ENCODE assay signal across 2 cellular contexts in the genomic region with DNA sequence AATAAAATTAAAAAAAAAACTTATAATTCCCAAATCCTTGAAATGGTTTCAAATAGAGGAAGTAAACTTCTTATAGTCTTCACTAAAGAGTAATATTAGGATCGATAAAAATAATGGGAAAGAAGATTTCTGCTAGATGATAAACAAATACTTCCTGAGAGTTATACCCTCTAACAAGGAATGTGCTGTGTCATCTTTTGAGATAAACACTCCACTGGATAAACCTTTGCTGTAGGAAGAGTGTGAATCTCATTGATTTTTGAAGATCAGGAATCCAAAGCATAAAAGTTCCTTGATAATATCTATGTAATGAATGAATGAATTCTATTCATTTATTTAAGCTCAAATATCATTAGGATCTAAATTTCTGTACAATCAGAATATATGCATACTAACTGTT.
TF ChIP-seq lines count a peak whose summit lies in the region.

No MANE protein-coding gene starts in this region.

TF ChIP-seq in HepG2, 621 proteins besides CTCF, POLR2A, EP300 and RAD21:
- no peak for TF ChIP-seq ZNF331 (CRISPR knock-in tag; IDR thresholded peaks at IDR 0.05)
- no peak for TF ChIP-seq HDAC1 (CRISPR knock-in tag; IDR thresholded peaks at IDR 0.05)
- no peak for TF ChIP-seq ZSCAN29 (CRISPR knock-in tag; conservative IDR thresholded peaks at IDR 0.05)
- peak; percentile 32; the same call in 1 of the 2 replicates for TF ChIP-seq MAFF (IDR thresholded peaks at IDR 0.05; ENCODE audit: low read depth, low read length)
- TF ChIP-seq BRD4 (CRISPR knock-in tag; IDR thresholded peaks at IDR 0.05): no peak
- TF ChIP-seq, protein P1, sequence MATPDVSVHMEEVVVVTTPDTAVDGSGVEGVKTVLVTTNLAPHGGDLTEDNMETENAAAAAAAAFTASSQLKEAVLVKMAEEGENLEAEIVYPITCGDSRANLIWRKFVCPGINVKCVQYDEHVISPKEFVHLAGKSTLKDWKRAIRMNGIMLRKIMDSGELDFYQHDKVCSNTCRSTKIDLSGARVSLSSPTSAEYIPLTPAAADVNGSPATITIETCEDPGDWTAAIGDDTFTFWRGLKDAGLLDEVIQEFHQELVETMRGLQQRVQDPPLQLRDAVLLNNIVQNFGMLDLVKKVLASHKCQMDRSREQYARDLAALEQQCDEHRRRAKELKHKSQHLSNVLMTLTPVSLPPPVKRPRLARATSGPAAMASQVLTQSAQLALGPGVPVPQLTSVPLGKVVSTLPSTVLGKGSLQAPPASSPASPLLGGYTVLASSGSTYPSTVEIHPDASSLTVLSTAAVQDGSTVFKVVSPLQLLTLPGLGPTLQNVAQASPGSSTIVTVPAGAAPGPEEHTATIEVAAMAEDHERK (CRISPR knock-in tag; IDR thresholded peaks at IDR 0.05; ENCODE audit: low read depth): no peak
- TF ChIP-seq ERF (CRISPR knock-in tag; IDR thresholded peaks at IDR 0.05): no peak
- TF ChIP-seq MED1 (CRISPR knock-in tag; IDR thresholded peaks at IDR 0.05): no peak
- TF ChIP-seq NAIF1 (CRISPR knock-in tag; IDR thresholded peaks at IDR 0.05; ENCODE audit: borderline replicate concordance): no peak
- TF ChIP-seq JARID2 (CRISPR knock-in tag; IDR thresholded peaks at IDR 0.05; ENCODE audit: insufficient replicate concordance): no peak
- no peak for TF ChIP-seq ZNF775 (CRISPR knock-in tag; IDR thresholded peaks at IDR 0.05; ENCODE audit: borderline replicate concordance)
- no peak for TF ChIP-seq CBX5 (CRISPR knock-in tag; IDR thresholded peaks at IDR 0.05; ENCODE audit: borderline replicate concordance)
- TF ChIP-seq HNRNPLL (IDR thresholded peaks at IDR 0.05; ENCODE audit: low read depth, low read length, poor library complexity, severe bottlenecking): no peak
- no peak for TF ChIP-seq ATF7 (IDR thresholded peaks at IDR 0.05)
- no peak for TF ChIP-seq ATF7 (CRISPR knock-in tag; IDR thresholded peaks at IDR 0.05)
- no peak for TF ChIP-seq THAP11 (CRISPR knock-in tag; IDR thresholded peaks at IDR 0.05)
- TF ChIP-seq HOXA7 (CRISPR knock-in tag; IDR thresholded peaks at IDR 0.05): no peak
- no peak for TF ChIP-seq ZNF790 (CRISPR knock-in tag; IDR thresholded peaks at IDR 0.05; ENCODE audit: borderline replicate concordance)
- TF ChIP-seq ZNF530 (CRISPR knock-in tag; IDR thresholded peaks at IDR 0.05; ENCODE audit: low read depth): no peak
- TF ChIP-seq MTF1 (CRISPR knock-in tag; IDR thresholded peaks at IDR 0.05): no peak
- TF ChIP-seq, protein P2, sequence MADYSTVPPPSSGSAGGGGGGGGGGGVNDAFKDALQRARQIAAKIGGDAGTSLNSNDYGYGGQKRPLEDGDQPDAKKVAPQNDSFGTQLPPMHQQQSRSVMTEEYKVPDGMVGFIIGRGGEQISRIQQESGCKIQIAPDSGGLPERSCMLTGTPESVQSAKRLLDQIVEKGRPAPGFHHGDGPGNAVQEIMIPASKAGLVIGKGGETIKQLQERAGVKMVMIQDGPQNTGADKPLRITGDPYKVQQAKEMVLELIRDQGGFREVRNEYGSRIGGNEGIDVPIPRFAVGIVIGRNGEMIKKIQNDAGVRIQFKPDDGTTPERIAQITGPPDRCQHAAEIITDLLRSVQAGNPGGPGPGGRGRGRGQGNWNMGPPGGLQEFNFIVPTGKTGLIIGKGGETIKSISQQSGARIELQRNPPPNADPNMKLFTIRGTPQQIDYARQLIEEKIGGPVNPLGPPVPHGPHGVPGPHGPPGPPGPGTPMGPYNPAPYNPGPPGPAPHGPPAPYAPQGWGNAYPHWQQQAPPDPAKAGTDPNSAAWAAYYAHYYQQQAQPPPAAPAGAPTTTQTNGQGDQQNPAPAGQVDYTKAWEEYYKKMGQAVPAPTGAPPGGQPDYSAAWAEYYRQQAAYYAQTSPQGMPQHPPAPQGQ (CRISPR knock-in tag; IDR thresholded peaks at IDR 0.05; ENCODE audit: borderline replicate concordance): no peak
- no peak for TF ChIP-seq ZNF792 (CRISPR knock-in tag; IDR thresholded peaks at IDR 0.05)
- no peak for TF ChIP-seq ZNF556 (CRISPR knock-in tag; IDR thresholded peaks at IDR 0.05; ENCODE audit: borderline replicate concordance)
- TF ChIP-seq NFE2L2 (IDR thresholded peaks at IDR 0.05; ENCODE audit: low read length): peak; percentile 62; the same call in 1 of the 2 replicates
- no peak for TF ChIP-seq HMGA1 (CRISPR knock-in tag; conservative IDR thresholded peaks at IDR 0.05)
- TF ChIP-seq MAFK (conservative IDR thresholded peaks at IDR 0.05 in 1 of 2, IDR thresholded peaks at IDR 0.05 in 1 of 2; ENCODE audit: low read length in 2 of 2): peak in 1 of 2 experiments; percentile 41; a peak in 3 of 4 replicates
- no peak for TF ChIP-seq EEA1 (CRISPR knock-in tag; IDR thresholded peaks at IDR 0.05; ENCODE audit: borderline replicate concordance)
- TF ChIP-seq ZBTB20 (CRISPR knock-in tag; IDR thresholded peaks at IDR 0.05; ENCODE audit: borderline replicate concordance, low read depth): no peak

TF ChIP-seq in K562, 482 proteins besides CTCF, POLR2A, EP300 and RAD21:
- TF ChIP-seq, protein P3, sequence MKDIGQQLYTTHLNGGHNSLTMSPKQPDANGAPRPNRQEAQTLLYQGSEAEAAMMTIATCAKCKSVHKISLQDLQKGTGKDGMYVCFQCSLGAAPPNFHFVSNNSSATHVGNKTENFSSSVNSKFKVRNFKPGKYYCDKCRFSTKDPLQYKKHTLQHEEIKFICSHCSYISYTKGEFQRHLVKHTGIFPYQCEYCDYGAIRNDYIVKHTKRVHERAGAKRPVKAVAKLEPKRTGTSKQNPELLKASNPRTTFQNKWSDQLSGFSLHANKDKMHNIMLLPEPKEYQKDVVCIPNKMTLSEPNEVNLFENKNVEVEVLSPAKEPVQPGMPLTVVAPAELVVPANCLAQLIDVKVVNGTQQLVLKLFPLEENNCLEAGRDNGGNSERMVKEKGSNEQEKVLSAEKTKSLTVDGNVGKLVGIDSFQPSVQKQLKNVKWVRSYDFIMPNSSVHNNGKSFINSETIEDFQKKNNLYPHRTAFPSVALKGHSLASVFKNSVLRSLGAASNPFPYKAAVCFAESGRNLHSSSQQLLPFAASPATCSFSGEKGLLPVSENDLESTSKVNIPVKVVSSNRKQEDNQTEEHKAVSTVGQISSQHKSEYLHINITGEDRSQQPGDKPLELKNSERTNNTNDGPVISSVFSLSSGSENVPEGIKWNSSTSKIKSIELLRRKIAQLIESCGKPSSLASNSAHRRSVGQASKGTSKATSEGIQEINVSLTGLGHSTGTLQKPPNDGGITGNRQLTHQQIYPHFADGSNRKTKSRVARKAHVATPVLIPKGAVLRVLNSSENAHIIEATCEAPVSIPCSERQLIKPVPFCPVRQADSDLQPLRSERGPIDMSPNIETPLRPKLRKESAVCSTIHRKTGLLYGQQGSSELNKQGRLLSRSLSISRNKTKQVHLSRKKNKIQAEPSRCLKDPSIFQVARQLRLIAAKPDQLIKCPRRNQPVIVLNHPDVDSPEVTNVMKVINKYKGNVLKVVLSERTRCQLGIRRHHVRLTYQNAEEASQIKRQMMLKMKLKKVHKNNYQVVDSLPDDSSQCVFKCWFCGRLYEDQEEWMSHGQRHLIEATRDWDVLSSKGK (CRISPR knock-in tag; IDR thresholded peaks at IDR 0.05): no peak
- TF ChIP-seq C11orf30 (IDR thresholded peaks at IDR 0.05; ENCODE audit: low read depth) (peak; percentile 6; the same call in 1 of the 2 replicates), NR2C1 (IDR thresholded peaks at IDR 0.05) (no peak), NR2C1 (tag; IDR thresholded peaks at IDR 0.05) (no peak), ZNF316 (IDR thresholded peaks at IDR 0.05) (0 out of 2 replicates have a peak, but pooled peaks have one; percentile 17)
